ENCODE assay signal across 29 cellular contexts in genomic region chr20:59382907-59383306, GRCh38.
"Had no signal": no experiment of that assay in that cellular context is flagged by ENCODE, and none has a peak within 500 bp of the region (broad histone marks: within the 10 kb centered on the region; RNA-seq: fewer than 3 reads in every experiment).

No MANE protein-coding gene starts in this region.

- H3K9me3 ChIP-seq: adrenal gland, body of pancreas, esophagus squamous epithelium, gastroesophageal sphincter had no signal

- ATAC-seq: activated CD4-positive, alpha-beta T cell treated with anti-CD3 and anti-CD28 coated beads for 36 hours; activated CD8-positive, alpha-beta memory T cell treated with anti-CD3 and anti-CD28 coated beads, Interleukin-2, amount 10 ng/mL, durations not matched to agents 7 days and 5 days; activated CD8-positive, alpha-beta T cell treated with anti-CD3 and anti-CD28 coated beads, Interleukin-2, amount 10 ng/mL, durations not matched to agents 7 days and 5 days; activated naive CD8-positive, alpha-beta T cell treated with anti-CD3 and anti-CD28 coated beads, Interleukin-2, amount 50 U/mL, for 24 hours; body of pancreas; effector memory CD8-positive, alpha-beta T cell; gastroesophageal sphincter had no signal

- H3K27ac ChIP-seq: adrenal gland, body of pancreas, gastroesophageal sphincter had no signal

- H3K4me3 ChIP-seq: adrenal gland, body of pancreas, esophagus squamous epithelium, gastroesophageal sphincter had no signal

- DNase-seq: activated CD4-positive, alpha-beta memory T cell treated with anti-CD3 and anti-CD28 coated beads for 36 hours; activated CD4-positive, alpha-beta T cell treated with anti-CD3 and anti-CD28 coated beads for 36 hours; activated CD4-positive, alpha-beta T cell treated with anti-CD3 and anti-CD28 coated beads, Interleukin-2, amount 10 ng/mL, durations not matched to agents 24 days and 14 days; activated CD4-positive, CD25-positive, alpha-beta regulatory T cell; activated CD4-positive, CD25-positive, alpha-beta regulatory T cell treated with anti-CD3 and anti-CD28 coated beads, Interleukin-2, amount 50 U/mL, for 72 hours; activated CD8-positive, alpha-beta memory T cell treated with anti-CD3 and anti-CD28 coated beads, Interleukin-2, amount 10 ng/mL, durations not matched to agents 7 days and 5 days; activated CD8-positive, alpha-beta memory T cell treated with anti-CD3 and anti-CD28 coated beads, Interleukin-2, amount 50 U/mL, for 4 hours; activated CD8-positive, alpha-beta T cell treated with anti-CD3 and anti-CD28 coated beads, Interleukin-2, amount 10 ng/mL, durations not matched to agents 7 days and 5 days; activated effector memory CD4-positive, alpha-beta T cell treated with anti-CD3 and anti-CD28 coated beads, Interleukin-2, amount 50 U/mL, for 16 hours; activated naive CD4-positive, alpha-beta T cell treated with anti-CD3 and anti-CD28 coated beads for 36 hours; activated naive CD8-positive, alpha-beta T cell treated with anti-CD3 and anti-CD28 coated beads for 36 hours; activated naive CD8-positive, alpha-beta T cell treated with anti-CD3 and anti-CD28 coated beads, Interleukin-2, amount 50 U/mL, for 24 hours; activated T-cell treated with anti-CD3 and anti-CD28 coated beads, Interleukin-2, amount 50 U/mL, for 1 hour; activated T-cell treated with anti-CD3 and anti-CD28 coated beads, Interleukin-2, amount 50 U/mL, for 48 hours; adrenal gland; amygdala; aorta; body of pancreas; caudate nucleus; cortex of kidney; dermis blood vessel endothelial cell; effector CD4-positive, alpha-beta T cell; effector memory CD8-positive, alpha-beta T cell; erythroblast; esophagus squamous epithelium; foreskin melanocyte; T-helper 1 cell; T-helper 2 cell had no signal

- H3K36me3 ChIP-seq: adrenal gland, esophagus squamous epithelium, gastroesophageal sphincter had no signal

- H3K27me3 ChIP-seq: adrenal gland, body of pancreas had no signal

- H3K4me1 ChIP-seq: adrenal gland, body of pancreas, gastroesophageal sphincter had no signal
